8 cellular contexts compared by ENCODE assay signal in genomic region chr1:43853161-43853921, GRCh38.
A peak's percentile ranks its signal among the peaks of the same experiment; 100 is the strongest.
DNase-seq lines count a peak whose midpoint lies in the region; ATAC-seq, FAIRE-seq and TF ChIP-seq lines count a peak whose summit lies in the region.

No MANE protein-coding gene starts in this region.

- no peak overlapping the region for H3K4me3 Mint-ChIP-seq in activated CD8-positive, alpha-beta memory T cell treated with anti-CD3 and anti-CD28 coated beads, Interleukin-2, amount 10 ng/mL, durations not matched to agents 7 days and 5 days
- H3K4me3 Mint-ChIP-seq in T-helper 17 cell (no peak overlapping the region), type B pancreatic cell (no peak overlapping the region)

- POLR2A ChIA-PET in AG04449 (lab: Yijun Ruan, JAX) = interaction anchor here (0.9 to 1.5 kb wide), 2 partner anchors 18 to 54 kb away, joined by 3 read pairs; no protein-coding TSS in a partner anchor

- WGBS in lung, 2 donors = 26 to 27% methylated on average over 7 of the region's 7 CpGs

- DNase-seq in AG04449 (ENCODE audit: low read depth, low spot score) = peak; percentile 33
- peak; percentile 29 for DNase-seq in GM19239 (ENCODE audit: insufficient read length, low spot score)
- peak; percentile 88 to 97 for DNase-seq in NCI-H2081 (lab: John Stamatoyannopoulos, UW)
- peak; percentile 65 for DNase-seq in activated CD8-positive, alpha-beta memory T cell treated with anti-CD3 and anti-CD28 coated beads, Interleukin-2, amount 10 ng/mL, durations not matched to agents 7 days and 5 days
- DNase-seq in lung (ENCODE audit: low spot score) = peak; percentile 66
- no peak for DNase-seq in T-helper 17 cell
- no peak for DNase-seq in NCI-H1930 (lab: John Stamatoyannopoulos, UW)
- DNase-seq in type B pancreatic cell (ENCODE audit: extremely low spot score, unreplicated experiment) = no peak

- peak; percentile 72 for FAIRE-seq in GM19239 (lab: Jason Lieb, UNC)

- H3K9me3 ChIP-seq in lung (ENCODE audit: control insufficient read depth in 2 of 2, insufficient read depth in 1 of 2, low read length in 1 of 2) (no peaks in the 10 kb centered on the region), T-helper 17 cell (ENCODE audit: control insufficient read depth, low read length, poor library complexity, severe bottlenecking) (no peaks in the 10 kb centered on the region)

- H3K9me3 Mint-ChIP-seq in activated CD8-positive, alpha-beta memory T cell treated with anti-CD3 and anti-CD28 coated beads, Interleukin-2, amount 10 ng/mL, durations not matched to agents 7 days and 5 days (ENCODE audit: low read depth) = no peaks in the 10 kb centered on the region
- H3K9me3 Mint-ChIP-seq in type B pancreatic cell = no peaks in the 10 kb centered on the region

- TF ChIP-seq CTCF in AG04449 (IDR thresholded peaks at IDR 0.05; ENCODE audit: insufficient read depth, low read length, missing control alignments) = no peak
- no peak for TF ChIP-seq CTCF in lung (IDR thresholded peaks at IDR 0.05; ENCODE audit: control extremely low read depth, extremely low read depth)
- no peak for TF ChIP-seq CTCF in type B pancreatic cell (conservative IDR thresholded peaks at IDR 0.05)

- CTCF ChIA-PET in AG04449 (lab: Yijun Ruan, JAX) = interaction anchor here (1.2 kb wide), 2 partner anchors 12 to 89 kb away, joined by 3 read pairs; no protein-coding TSS in a partner anchor
- CTCF ChIA-PET in activated CD8-positive, alpha-beta memory T cell treated with anti-CD3 and anti-CD28 coated beads, Interleukin-2, amount 10 ng/mL, durations not matched to agents 7 days and 5 days (lab: Charles Lee) = interaction anchor here (0.7 to 1.3 kb wide), 2 partner anchors 82 to 90 kb away, joined by 3 to 5 read pairs; no protein-coding TSS in a partner anchor

- peaks cover 23% of the 10 kb centered on the region for H3K4me1 Mint-ChIP-seq in activated CD8-positive, alpha-beta memory T cell treated with anti-CD3 and anti-CD28 coated beads, Interleukin-2, amount 10 ng/mL, durations not matched to agents 7 days and 5 days
- H3K4me1 Mint-ChIP-seq in T-helper 17 cell (peaks cover 8% of the 10 kb centered on the region), type B pancreatic cell (ENCODE audit: unreplicated experiment) (peaks cover 5% of the 10 kb centered on the region)

- peaks cover 0 to 2% of the 10 kb centered on the region in 2 donors for H3K36me3 ChIP-seq in lung (ENCODE audit: control insufficient read depth in 2 of 2, insufficient read depth in 2 of 2, low read length in 2 of 2)

- peaks cover 12% of the 10 kb centered on the region for H3K36me3 Mint-ChIP-seq in activated CD8-positive, alpha-beta memory T cell treated with anti-CD3 and anti-CD28 coated beads, Interleukin-2, amount 10 ng/mL, durations not matched to agents 7 days and 5 days
- H3K36me3 Mint-ChIP-seq in T-helper 17 cell (ENCODE audit: low read depth) = peaks cover 8% of the 10 kb centered on the region
- H3K36me3 Mint-ChIP-seq in type B pancreatic cell = peaks cover 9% of the 10 kb centered on the region

- H3K27ac Mint-ChIP-seq in activated CD8-positive, alpha-beta memory T cell treated with anti-CD3 and anti-CD28 coated beads, Interleukin-2, amount 10 ng/mL, durations not matched to agents 7 days and 5 days = peak overlapping the region; percentile 47
- H3K27ac Mint-ChIP-seq in T-helper 17 cell = no peak overlapping the region
- H3K27ac Mint-ChIP-seq in type B pancreatic cell = no peak overlapping the region

- H3K27ac ChIP-seq in lung (ENCODE audit: low read depth in 1 of 2, low read length in 1 of 2) = peak overlapping the region in 1 of 2 donors; percentile 33

- peaks cover 0 to 11% of the 10 kb centered on the region in 2 donors for H3K4me1 ChIP-seq in lung (ENCODE audit: control insufficient read depth in 2 of 2, insufficient read depth in 2 of 2, low read length in 2 of 2)

- no peaks in the 10 kb centered on the region for H3K27me3 Mint-ChIP-seq in activated CD8-positive, alpha-beta memory T cell treated with anti-CD3 and anti-CD28 coated beads, Interleukin-2, amount 10 ng/mL, durations not matched to agents 7 days and 5 days
- H3K27me3 Mint-ChIP-seq in T-helper 17 cell = no peaks in the 10 kb centered on the region
- no peaks in the 10 kb centered on the region for H3K27me3 Mint-ChIP-seq in type B pancreatic cell

- H3K27me3 ChIP-seq in lung (ENCODE audit: control insufficient read depth, insufficient read depth) = no peaks in the 10 kb centered on the region

- ATAC-seq in activated CD8-positive, alpha-beta memory T cell treated with anti-CD3 and anti-CD28 coated beads, Interleukin-2, amount 10 ng/mL, durations not matched to agents 7 days and 5 days = peak; percentile 73
- ATAC-seq in lung (ENCODE audit: insufficient read depth, low FRiP score) (peak; percentile 15), T-helper 17 cell (no peak)

- H3K4me3 ChIP-seq in AG04449 (ENCODE audit: low read depth, low read length) (no peak overlapping the region), lung (no peak overlapping the region)

Comparison
In these comparisons a context has a peak if more than half of its experiments do, and no peak if none do; other contexts are left out.
1. DNase-seq: peak in AG04449 (single experiment), GM19239 (single experiment), NCI-H2081 (2 of 2), activated CD8-positive, alpha-beta memory T cell treated with anti-CD3 and anti-CD28 coated beads, Interleukin-2, amount 10 ng/mL, durations not matched to agents 7 days and 5 days (single experiment) and lung (single experiment); none in T-helper 17 cell (0 of 3), NCI-H1930 (0 of 2) and type B pancreatic cell (single experiment).